Comparison of ENCODE assay signal across 8 cellular contexts in the genomic region with DNA sequence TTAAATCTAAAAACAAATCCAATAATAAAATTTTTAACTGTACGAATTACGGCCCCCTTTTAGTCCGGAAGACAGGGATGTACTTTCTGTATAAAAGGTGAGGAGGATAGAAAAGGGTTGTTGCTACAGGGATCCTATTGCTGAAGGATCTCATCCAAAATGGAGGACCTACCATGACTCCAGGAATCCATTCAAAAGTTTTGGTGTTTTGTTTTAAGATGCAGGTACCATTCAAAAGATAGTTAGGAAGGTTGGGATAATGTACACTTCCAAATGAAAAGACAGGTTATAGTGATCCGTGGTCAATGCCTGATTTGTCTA. TPM values are rescaled to one million over a fixed set of nuclear protein-coding genes. Genes with fewer than 3 reads are reported as not detected.
DNase-seq lines count a peak whose midpoint lies in the region; ATAC-seq and TF ChIP-seq lines count a peak whose summit lies in the region.

No MANE protein-coding gene starts in this region.

- no peaks in the 10 kb centered on the region for H3K9me3 Mint-ChIP-seq in activated CD4-positive, alpha-beta memory T cell treated with anti-CD3 and anti-CD28 coated beads for 36 hours

- peak overlapping the region; percentile 98 for H3K9ac ChIP-seq in SK-N-SH
- H3K9ac ChIP-seq in iPS-15b (ENCODE audit: low read depth, low read length), result no peak overlapping the region
- peak overlapping the region; percentile 91 to 94 for H3K9ac ChIP-seq in stomach smooth muscle (ENCODE audit: low read length in 2 of 2)

- H3K4me1 Mint-ChIP-seq in activated CD4-positive, alpha-beta memory T cell treated with anti-CD3 and anti-CD28 coated beads for 36 hours (ENCODE audit: low read depth), result peaks cover 13% of the 10 kb centered on the region

- POLR2A ChIA-PET in SK-N-SH (lab: Yijun Ruan, JAX), result interaction anchor here (0.7 to 1.2 kb wide), 2 partner anchors 9 to 115 kb away, joined by 3 to 4 read pairs; no protein-coding TSS in a partner anchor
- POLR2A ChIA-PET in activated CD4-positive, alpha-beta memory T cell treated with anti-CD3 and anti-CD28 coated beads for 36 hours (lab: Charles Lee), result no interaction called here

- H3K4me3 ChIP-seq in SK-N-SH (ENCODE audit: low read depth in 2 of 2, low read length in 1 of 2) (peak overlapping the region; percentile 71 to 96), iPS-15b (ENCODE audit: low read depth, low read length) (peak overlapping the region; percentile 81), stomach smooth muscle (ENCODE audit: low read length in 2 of 2) (peak overlapping the region; percentile 82 to 84)

- H3K36me3 ChIP-seq in SK-N-SH (replicated peaks in 1 of 2; ENCODE audit: control insufficient read depth in 1 of 2, insufficient read depth in 2 of 2, low read length in 1 of 2) (peaks cover 0 to 8% of the 10 kb centered on the region in 2 experiments), iPS-15b (ENCODE audit: control insufficient read depth, insufficient read depth, low read length) (no peaks in the 10 kb centered on the region), stomach smooth muscle (ENCODE audit: control insufficient read depth in 2 of 2, insufficient read depth in 2 of 2, low read length in 2 of 2) (no peaks in the 10 kb centered on the region)

- CTCF ChIA-PET in SK-N-SH (lab: Yijun Ruan, JAX), result interaction anchor here (1.6 to 1.7 kb wide), 2 partner anchors 118 to 179 kb away, joined by 8 to 15 read pairs; no protein-coding TSS in a partner anchor
- CTCF ChIA-PET in activated CD4-positive, alpha-beta memory T cell treated with anti-CD3 and anti-CD28 coated beads for 36 hours (lab: Charles Lee), result interaction anchor here (0.8 to 1.0 kb wide), 2 partner anchors 30 to 257 kb away, joined by 3 read pairs; no protein-coding TSS in a partner anchor

- peak overlapping the region; percentile 59 for H3K4me3 Mint-ChIP-seq in activated CD4-positive, alpha-beta memory T cell treated with anti-CD3 and anti-CD28 coated beads for 36 hours

- H3K4me1 ChIP-seq in SK-N-SH (ENCODE audit: control insufficient read depth in 1 of 2, insufficient read depth in 2 of 2, low read depth in 1 of 2, low read length in 1 of 2), result peaks cover 11 to 35% of the 10 kb centered on the region in 2 experiments
- no peaks in the 10 kb centered on the region for H3K4me1 ChIP-seq in iPS-15b (ENCODE audit: control insufficient read depth, insufficient read depth, low read length)
- peaks cover 24% of the 10 kb centered on the region for H3K4me1 ChIP-seq in stomach smooth muscle (ENCODE audit: control insufficient read depth, insufficient read depth, low read length)

- no peak overlapping the region for H2AFZ ChIP-seq in SK-N-SH (ENCODE audit: low read depth)

- WGBS in SK-N-SH (ENCODE audit: low lambda C conversion rate), result 70% methylated on average over 4 of the region's 4 CpGs

- no peak for TF ChIP-seq EP300 in SK-N-SH (IDR thresholded peaks at IDR 0.05; ENCODE audit: borderline replicate concordance in 1 of 2, low read depth in 1 of 2, low read length in 1 of 2)

- no peak for TF ChIP-seq RAD21 in SK-N-SH (IDR thresholded peaks at IDR 0.05; ENCODE audit: low read length)

- H3K9me2 ChIP-seq in SK-N-SH, result no peaks in the 10 kb centered on the region

- intact Hi-C loops in activated CD4-positive, alpha-beta memory T cell treated with anti-CD3 and anti-CD28 coated beads for 36 hours (cut with micrococcal nuclease), result loop anchor here (5.0 kb wide), 2 partner anchors 123 to 177 kb away; a partner anchor contains a TSS

- peaks cover 13% of the 10 kb centered on the region for H4K20me1 ChIP-seq in SK-N-SH (ENCODE audit: insufficient read depth)

- no peaks in the 10 kb centered on the region for H3K36me3 Mint-ChIP-seq in activated CD4-positive, alpha-beta memory T cell treated with anti-CD3 and anti-CD28 coated beads for 36 hours

- H3K79me2 ChIP-seq in SK-N-SH (ENCODE audit: insufficient read depth), result peaks cover 44% of the 10 kb centered on the region

- H3F3A ChIP-seq in SK-N-SH (replicated peaks; ENCODE audit: insufficient read depth), result peaks cover 67% of the 10 kb centered on the region

- DNase-seq in SK-N-SH, result no peak
- no peak for DNase-seq in activated CD4-positive, alpha-beta memory T cell treated with anti-CD3 and anti-CD28 coated beads for 36 hours

- H3K9me3 ChIP-seq in SK-N-SH (no peaks in the 10 kb centered on the region), iPS-15b (ENCODE audit: control insufficient read depth, insufficient read depth, low read length) (no peaks in the 10 kb centered on the region), stomach smooth muscle (ENCODE audit: control insufficient read depth in 2 of 2, low read length in 2 of 2) (no peaks in the 10 kb centered on the region)

- H3K27ac ChIP-seq in SK-N-SH (ENCODE audit: low read depth in 2 of 2, low read length in 1 of 2), result peak overlapping the region; percentile 95 to 99
- peak overlapping the region; percentile 96 for H3K27ac ChIP-seq in stomach smooth muscle (ENCODE audit: low read length)

- no peak for TF ChIP-seq CTCF in SK-N-SH (IDR thresholded peaks at IDR 0.05)

- peaks cover 20% of the 10 kb centered on the region for H3K27me3 Mint-ChIP-seq in activated CD4-positive, alpha-beta memory T cell treated with anti-CD3 and anti-CD28 coated beads for 36 hours

- H3K27me3 ChIP-seq in SK-N-SH (ENCODE audit: insufficient read depth) (no peaks in the 10 kb centered on the region), iPS-15b (ENCODE audit: control insufficient read depth, insufficient read depth, low read length) (no peaks in the 10 kb centered on the region), stomach smooth muscle (ENCODE audit: control insufficient read depth in 1 of 2, insufficient read depth in 2 of 2, low read length in 2 of 2) (no peaks in the 10 kb centered on the region)

- H3K27ac Mint-ChIP-seq in activated CD4-positive, alpha-beta memory T cell treated with anti-CD3 and anti-CD28 coated beads for 36 hours, result no peak overlapping the region

- peak overlapping the region; percentile 83 for H3K4me2 ChIP-seq in SK-N-SH

- ATAC-seq in SK-N-SH treated with all-trans-retinoic acid at 6 μM for 48 hours, result no peak
- no peak for ATAC-seq in GM19324 (IDR thresholded peaks at IDR 0.05; ENCODE audit: low FRiP score, unreplicated experiment)
- ATAC-seq in HG02763 (IDR thresholded peaks at IDR 0.05; ENCODE audit: unreplicated experiment), result no peak
- no peak for ATAC-seq in HG03457 (IDR thresholded peaks at IDR 0.05; ENCODE audit: unreplicated experiment)

TF ChIP-seq in SK-N-SH, 30 proteins besides CTCF, POLR2A, EP300 and RAD21:
- TF ChIP-seq YY1 (IDR thresholded peaks at IDR 0.05; ENCODE audit: low read depth), result peak; percentile 53; the same call in 1 of the 2 replicates
- TF ChIP-seq MXI1 (IDR thresholded peaks at IDR 0.05; ENCODE audit: low read depth, low read length), result no peak
- TF ChIP-seq, protein P1, sequence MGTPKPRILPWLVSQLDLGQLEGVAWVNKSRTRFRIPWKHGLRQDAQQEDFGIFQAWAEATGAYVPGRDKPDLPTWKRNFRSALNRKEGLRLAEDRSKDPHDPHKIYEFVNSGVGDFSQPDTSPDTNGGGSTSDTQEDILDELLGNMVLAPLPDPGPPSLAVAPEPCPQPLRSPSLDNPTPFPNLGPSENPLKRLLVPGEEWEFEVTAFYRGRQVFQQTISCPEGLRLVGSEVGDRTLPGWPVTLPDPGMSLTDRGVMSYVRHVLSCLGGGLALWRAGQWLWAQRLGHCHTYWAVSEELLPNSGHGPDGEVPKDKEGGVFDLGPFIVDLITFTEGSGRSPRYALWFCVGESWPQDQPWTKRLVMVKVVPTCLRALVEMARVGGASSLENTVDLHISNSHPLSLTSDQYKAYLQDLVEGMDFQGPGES (IDR thresholded peaks at IDR 0.05; ENCODE audit: low read depth, low read length), result no peak

TF ChIP-seq in SK-N-SH treated with all-trans-retinoic acid at 6 μM for 48 hours, 23 proteins besides CTCF, POLR2A, EP300 and RAD21:
- no peak for TF ChIP-seq GLIS3 (CRISPR knock-in tag; IDR thresholded peaks at IDR 0.05)
- TF ChIP-seq PPARA (CRISPR knock-in tag; IDR thresholded peaks at IDR 0.05; ENCODE audit: borderline replicate concordance), result no peak
- no peak for TF ChIP-seq ARNTL (CRISPR knock-in tag; IDR thresholded peaks at IDR 0.05; ENCODE audit: borderline replicate concordance, low read depth)
- TF ChIP-seq CSDC2 (CRISPR knock-in tag; IDR thresholded peaks at IDR 0.05), result no peak
- TF ChIP-seq RARB (CRISPR knock-in tag; IDR thresholded peaks at IDR 0.05), result no peak
- TF ChIP-seq, protein P2, sequence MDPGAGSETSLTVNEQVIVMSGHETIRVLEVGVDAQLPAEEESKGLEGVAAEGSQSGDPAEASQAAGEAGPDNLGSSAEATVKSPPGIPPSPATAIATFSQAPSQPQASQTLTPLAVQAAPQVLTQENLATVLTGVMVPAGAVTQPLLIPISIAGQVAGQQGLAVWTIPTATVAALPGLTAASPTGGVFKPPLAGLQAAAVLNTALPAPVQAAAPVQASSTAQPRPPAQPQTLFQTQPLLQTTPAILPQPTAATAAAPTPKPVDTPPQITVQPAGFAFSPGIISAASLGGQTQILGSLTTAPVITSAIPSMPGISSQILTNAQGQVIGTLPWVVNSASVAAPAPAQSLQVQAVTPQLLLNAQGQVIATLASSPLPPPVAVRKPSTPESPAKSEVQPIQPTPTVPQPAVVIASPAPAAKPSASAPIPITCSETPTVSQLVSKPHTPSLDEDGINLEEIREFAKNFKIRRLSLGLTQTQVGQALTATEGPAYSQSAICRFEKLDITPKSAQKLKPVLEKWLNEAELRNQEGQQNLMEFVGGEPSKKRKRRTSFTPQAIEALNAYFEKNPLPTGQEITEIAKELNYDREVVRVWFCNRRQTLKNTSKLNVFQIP (CRISPR knock-in tag; IDR thresholded peaks at IDR 0.05; ENCODE audit: borderline replicate concordance, low read depth), result no peak
- no peak for TF ChIP-seq ZFP30 (CRISPR knock-in tag; IDR thresholded peaks at IDR 0.05)
- no peak for TF ChIP-seq TOX (CRISPR knock-in tag; IDR thresholded peaks at IDR 0.05; ENCODE audit: borderline replicate concordance)
- no peak for TF ChIP-seq BACH2 (CRISPR knock-in tag; IDR thresholded peaks at IDR 0.05; ENCODE audit: borderline replicate concordance)
- TF ChIP-seq ZNF8 (CRISPR knock-in tag; IDR thresholded peaks at IDR 0.05), result no peak
- TF ChIP-seq ZNF70 (CRISPR knock-in tag; IDR thresholded peaks at IDR 0.05), result no peak
- TF ChIP-seq ZC3H10 (CRISPR knock-in tag; IDR thresholded peaks at IDR 0.05), result no peak
- no peak for TF ChIP-seq ZNF565 (CRISPR knock-in tag; conservative IDR thresholded peaks at IDR 0.05; ENCODE audit: low read depth)

RNA-seq across cellular contexts. Expression of a gene that starts 1.3 kb away (rescaled TPM):
- polyA plus RNA-seq in SK-N-SH (2012; rRNA removed), result 48.9 and 72.0 TPM in 2 replicates
- 79.6 and 101 TPM in 2 replicates for polyA plus RNA-seq in SK-N-SH (2012; cell fraction: cytosol; rRNA removed)
- polyA plus RNA-seq in SK-N-SH (2012; cell fraction: nucleus; rRNA removed), result 19.8 and 65.1 TPM in 2 replicates
- total RNA-seq in activated CD4-positive, alpha-beta memory T cell treated with anti-CD3 and anti-CD28 coated beads for 36 hours, result under 1 TPM; 0.80 to 0.95 TPM
